In genomic region chr19:22052644-22053013, GRCh38 we compare ENCODE assay signal across 8 cellular contexts. TPM values are rescaled to one million over a fixed set of nuclear protein-coding genes. Genes with fewer than 3 reads are reported as not detected.
DNase-seq lines count a peak whose midpoint lies in the region; TF ChIP-seq lines count a peak whose summit lies in the region.

No MANE protein-coding gene starts in this region.

- H3K27me3 ChIP-seq in Peyer's patch (no peaks in the 10 kb centered on the region), fibroblast of lung (ENCODE audit: control insufficient read depth, insufficient read depth, low read length) (no peaks in the 10 kb centered on the region)

- H3K4me1 ChIP-seq in Peyer's patch (no peaks in the 10 kb centered on the region), fibroblast of lung (ENCODE audit: control insufficient read depth, extremely low read depth, insufficient read depth, low read length) (no peaks in the 10 kb centered on the region)

- peak overlapping the region; percentile 70 for H2AFZ ChIP-seq in fibroblast of lung (ENCODE audit: low read length)

- POLR2A ChIA-PET in GM10248 (lab: Yijun Ruan, JAX): no interaction called here

- H3K27ac ChIP-seq in Peyer's patch: peak overlapping the region in 1 of 4 donors; percentile 62
- peak overlapping the region; percentile 34 for H3K27ac ChIP-seq in fibroblast of lung (ENCODE audit: insufficient read depth, low read length)
- H3K27ac ChIP-seq in skin epidermis: peak overlapping the region in 8 of 21 experiments; percentile 9 to 62 (median 44)

- H3K4me3 ChIP-seq in Peyer's patch (peak overlapping the region; percentile 50 to 66 (median 58)), fibroblast of lung (replicated peaks in 1 of 4; ENCODE audit: control extremely low read depth in 1 of 4, insufficient read depth in 1 of 4, low read depth in 3 of 4, low read length in 4 of 4) (peak overlapping the region; percentile 43 to 75 (median 61)), skin epidermis (peak overlapping the region; percentile 36 to 73 (median 52))

- H3K9me3 ChIP-seq in Peyer's patch: peaks cover 0 to 10% (median 0%) of the 10 kb centered on the region in 4 donors
- no peaks in the 10 kb centered on the region for H3K9me3 ChIP-seq in fibroblast of lung (ENCODE audit: control insufficient read depth, insufficient read depth, low read depth, low read length)

- H3K9ac ChIP-seq in fibroblast of lung (ENCODE audit: insufficient read depth, low read length): peak overlapping the region; percentile 26

- no peaks in the 10 kb centered on the region for H4K20me1 ChIP-seq in fibroblast of lung (ENCODE audit: control insufficient read depth, extremely low read depth, insufficient read depth, low read length)

- no peak for TF ChIP-seq CTCF in Peyer's patch (IDR thresholded peaks at IDR 0.05)
- no peak for TF ChIP-seq CTCF in fibroblast of lung (conservative IDR thresholded peaks at IDR 0.05 in 1 of 2, IDR thresholded peaks at IDR 0.05 in 1 of 2; ENCODE audit: low read depth in 1 of 2, low read length in 2 of 2)
- TF ChIP-seq CTCF in GM10248 (IDR thresholded peaks at IDR 0.05; ENCODE audit: control extremely low read depth, extremely low read depth, low read depth, missing control alignments): no peak
- no peak for TF ChIP-seq CTCF in GM10266 (IDR thresholded peaks at IDR 0.05; ENCODE audit: control insufficient read depth, insufficient read depth, low read depth, missing control alignments)

- no peak for TF ChIP-seq POLR2A in Peyer's patch (IDR thresholded peaks at IDR 0.05)

- no peaks in the 10 kb centered on the region for H3K79me2 ChIP-seq in fibroblast of lung (ENCODE audit: control insufficient read depth, insufficient read depth, low read length)

- H3K36me3 ChIP-seq in Peyer's patch: no peaks in the 10 kb centered on the region
- no peaks in the 10 kb centered on the region for H3K36me3 ChIP-seq in fibroblast of lung (ENCODE audit: control insufficient read depth, insufficient read depth, low read length)

- DNase-seq in activated gamma-delta T cell treated with Interleukin-2 at 50 U/mL for 16 hours (peak; percentile 13), activated gamma-delta T cell (lab: John Stamatoyannopoulos, UW) (no peak), Peyer's patch (peak in 2 of 3 donors; percentile 17 to 44), fibroblast of lung (ENCODE audit: low read depth in 2 of 2) (no peak), retina (no peak), GM10248 (ENCODE audit: extremely low spot score) (no peak), GM10266 (ENCODE audit: extremely low spot score) (no peak)

- peak overlapping the region; percentile 69 for H3K4me2 ChIP-seq in fibroblast of lung (ENCODE audit: extremely low read depth, insufficient read depth, low read length)

- CTCF ChIA-PET in GM10248 (lab: Yijun Ruan, JAX): no interaction called here

RNA-seq across cellular contexts. Expression of gene ZNF257, which starts 0.3 kb away (rescaled TPM):
- total RNA-seq in Peyer's patch (1 to 10 TPM; 2.8 to 6.5 (median 4.4) TPM), fibroblast of lung (0.17 and 0.26 TPM in 2 replicates)
- polyA plus RNA-seq in fibroblast of lung: 0.95 and 2.5 TPM in 2 replicates
- polyA plus RNA-seq in fibroblast of lung (2012): 0.82 and 2.0 TPM in 2 replicates
- polyA minus RNA-seq in fibroblast of lung (ENCODE audit: low replicate concordance): 5.5 TPM in 1 of 2 replicates, not detected in the other

RNA-seq across cellular contexts. Expression of gene ZNF208, which starts 41.9 kb away (rescaled TPM):
- total RNA-seq in Peyer's patch (10 to 100 TPM in 1 of 4 donors, 1 to 10 TPM in 1, under 1 TPM in 2; 0.70 to 15.7 (median 0.96) TPM), fibroblast of lung (3.6 TPM in 2 replicates)
- polyA plus RNA-seq in fibroblast of lung: 0.09 and 0.34 TPM in 2 replicates
- polyA plus RNA-seq in fibroblast of lung (2012): not detected in 2 replicates
- polyA minus RNA-seq in fibroblast of lung (ENCODE audit: low replicate concordance): not detected in 2 replicates

Comparison
In these comparisons a context has a peak if more than half of its experiments do, and no peak if none do; other contexts are left out.
1. DNase-seq: peak in activated gamma-delta T cell treated with Interleukin-2 at 50 U/mL for 16 hours (single experiment) and Peyer's patch (2 of 3); none in activated gamma-delta T cell (single experiment), fibroblast of lung (0 of 2), retina (single experiment), GM10248 (single experiment) and GM10266 (single experiment).
2. Peak in every context shown above with its lines, with median percentiles within 50 percentile points of each other: H3K4me3 ChIP-seq.